11 cellular contexts compared by ENCODE assay signal in the genomic region with DNA sequence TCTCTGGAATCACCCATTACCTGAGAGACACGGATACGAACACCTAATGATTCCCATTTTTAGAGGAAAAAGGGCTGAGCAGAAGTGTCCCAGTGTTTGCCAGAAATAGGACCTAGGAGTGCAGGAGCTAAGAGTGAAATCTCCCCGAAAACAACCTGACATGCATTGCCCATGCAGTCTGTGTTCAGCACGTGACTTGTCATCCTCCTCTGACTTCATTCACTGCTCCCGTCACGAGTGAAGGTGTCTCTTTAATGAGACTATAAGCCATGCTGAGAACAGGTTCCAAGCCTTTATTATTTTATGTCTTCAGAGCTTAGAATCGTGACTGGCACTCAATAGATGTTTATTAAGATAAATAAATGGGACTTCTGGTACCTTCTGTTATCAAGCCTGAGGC. TPM values are rescaled to one million over a fixed set of nuclear protein-coding genes. Genes with fewer than 3 reads are reported as not detected.
"Had no signal": no experiment of that assay in that cellular context is flagged by ENCODE, and none has a peak within 500 bp of the region (broad histone marks: within the 10 kb centered on the region; RNA-seq: fewer than 3 reads in every experiment).

No MANE protein-coding gene starts in this region.

- H3K36me3 ChIP-seq: esophagus squamous epithelium, stomach had no signal

- H3K4me3 Mint-ChIP-seq: activated B cell treated with CpG ODN at 0.5 μM for 24 hours; activated CD4-positive, alpha-beta T cell treated with anti-CD3 and anti-CD28 coated beads, Interleukin-2, amount 10 ng/mL, durations not matched to agents 24 days and 14 days; activated naive CD4-positive, alpha-beta T cell treated with anti-CD3 and anti-CD28 coated beads, Interleukin-2, amount 10 ng/mL, durations not matched to agents 7 days and 5 days; T-helper 1 cell treated with Interleukin-12 subunit alpha and Interleukin-12 subunit beta and Interleukin-4 antibody, amounts not matched to agents 30 μg/mL and 1 μg/mL, for 36 hours had no signal

- H3K27ac ChIP-seq: esophagus squamous epithelium, stomach had no signal

- H3K9me3 Mint-ChIP-seq: activated CD4-positive, alpha-beta T cell treated with anti-CD3 and anti-CD28 coated beads, Interleukin-2, amount 10 ng/mL, durations not matched to agents 24 days and 14 days; activated naive CD4-positive, alpha-beta T cell treated with anti-CD3 and anti-CD28 coated beads, Interleukin-2, amount 10 ng/mL, durations not matched to agents 7 days and 5 days; T-helper 1 cell treated with Interleukin-12 subunit alpha and Interleukin-12 subunit beta and Interleukin-4 antibody, amounts not matched to agents 30 μg/mL and 1 μg/mL, for 36 hours had no signal

- H3K27me3 ChIP-seq: esophagus squamous epithelium, stomach had no signal

- H3K4me3 ChIP-seq: esophagus squamous epithelium, stomach had no signal

- H3K4me1 Mint-ChIP-seq: activated B cell treated with CpG ODN at 0.5 μM for 24 hours; activated CD4-positive, alpha-beta T cell treated with anti-CD3 and anti-CD28 coated beads, Interleukin-2, amount 10 ng/mL, durations not matched to agents 24 days and 14 days; activated naive CD4-positive, alpha-beta T cell treated with anti-CD3 and anti-CD28 coated beads, Interleukin-2, amount 10 ng/mL, durations not matched to agents 7 days and 5 days had no signal

- H3K27ac Mint-ChIP-seq: activated B cell treated with CpG ODN at 0.5 μM for 24 hours; activated CD4-positive, alpha-beta T cell treated with anti-CD3 and anti-CD28 coated beads, Interleukin-2, amount 10 ng/mL, durations not matched to agents 24 days and 14 days; activated naive CD4-positive, alpha-beta T cell treated with anti-CD3 and anti-CD28 coated beads, Interleukin-2, amount 10 ng/mL, durations not matched to agents 7 days and 5 days; T-helper 1 cell treated with Interleukin-12 subunit alpha and Interleukin-12 subunit beta and Interleukin-4 antibody, amounts not matched to agents 30 μg/mL and 1 μg/mL, for 36 hours had no signal

- DNase-seq: activated B cell treated with CpG ODN at 0.5 μM for 24 hours; activated CD4-positive, alpha-beta T cell treated with anti-CD3 and anti-CD28 coated beads, Interleukin-2, amount 10 ng/mL, durations not matched to agents 24 days and 14 days; activated CD8-positive, alpha-beta memory T cell treated with anti-CD3 and anti-CD28 coated beads for 24 hours; activated naive CD4-positive, alpha-beta T cell treated with anti-CD3 and anti-CD28 coated beads, Interleukin-2, amount 10 ng/mL, durations not matched to agents 7 days and 5 days; esophagus squamous epithelium; foreskin fibroblast; head of caudate nucleus; stimulated activated CD4-positive, alpha-beta T cell treated with anti-CD3 and anti-CD28 coated beads, Interleukin-4, amount 100 ng/mL, for 4 hours; stomach had no signal

- H3K9me3 ChIP-seq: esophagus squamous epithelium, stomach had no signal

- H3K36me3 Mint-ChIP-seq: activated naive CD4-positive, alpha-beta T cell treated with anti-CD3 and anti-CD28 coated beads, Interleukin-2, amount 10 ng/mL, durations not matched to agents 7 days and 5 days had no signal

- H3K27me3 Mint-ChIP-seq: activated B cell treated with CpG ODN at 0.5 μM for 24 hours; activated CD4-positive, alpha-beta T cell treated with anti-CD3 and anti-CD28 coated beads, Interleukin-2, amount 10 ng/mL, durations not matched to agents 24 days and 14 days; activated naive CD4-positive, alpha-beta T cell treated with anti-CD3 and anti-CD28 coated beads, Interleukin-2, amount 10 ng/mL, durations not matched to agents 7 days and 5 days had no signal

RNA-seq across cellular contexts. Expression of a gene that starts 3.8 kb away (rescaled TPM):
- total RNA-seq: activated B cell treated with CpG ODN at 0.5 μM for 24 hours; activated CD4-positive, alpha-beta T cell treated with anti-CD3 and anti-CD28 coated beads, Interleukin-2, amount 10 ng/mL, durations not matched to agents 24 days and 14 days; stomach had no signal
- polyA plus RNA-seq: neural cell had no signal
